Comparison of ENCODE assay signal across 23 cellular contexts in the genomic region with DNA sequence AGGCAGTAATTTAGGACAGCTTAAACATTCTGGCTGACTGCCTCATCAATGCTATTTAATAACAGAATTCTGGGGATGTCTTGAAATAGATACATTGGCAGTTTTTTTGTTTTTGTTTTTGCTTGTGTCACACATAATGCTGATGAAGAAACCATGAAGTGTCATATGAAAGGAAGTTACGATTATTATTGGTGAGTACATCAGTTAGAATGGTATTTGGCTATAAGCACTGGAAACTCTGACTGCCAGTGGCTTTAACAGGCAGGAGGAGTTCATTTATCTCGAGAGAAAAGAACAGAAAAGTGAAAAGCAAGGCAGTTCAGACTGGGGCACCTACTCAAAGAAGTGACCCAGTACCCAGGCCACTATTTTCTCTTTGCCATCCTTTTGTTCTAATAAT. TPM values are rescaled to one million over a fixed set of nuclear protein-coding genes. Genes with fewer than 3 reads are reported as not detected.
"Had no signal": no experiment of that assay in that cellular context is flagged by ENCODE, and none has a peak within 500 bp of the region (broad histone marks: within the 10 kb centered on the region; RNA-seq: fewer than 3 reads in every experiment).

No MANE protein-coding gene starts in this region.

- H3K4me1 Mint-ChIP-seq: immature natural killer cell had no signal

- H3K36me3 Mint-ChIP-seq: immature natural killer cell; naive thymus-derived CD8-positive, alpha-beta T cell had no signal

- H3K9me3 ChIP-seq: gastroesophageal sphincter, mucosa of descending colon, ovary, stomach, thoracic aorta had no signal

- H3K27me3 ChIP-seq: gastroesophageal sphincter, ovary, stomach had no signal

- H3K27ac Mint-ChIP-seq: progenitor cell of endocrine pancreas had no signal

- H3K27me3 Mint-ChIP-seq: progenitor cell of endocrine pancreas had no signal

- H3K9me3 Mint-ChIP-seq: immature natural killer cell; naive thymus-derived CD8-positive, alpha-beta T cell had no signal

- H3K27ac ChIP-seq: gastroesophageal sphincter, ovary, stomach, thoracic aorta had no signal

- H3K36me3 ChIP-seq: gastroesophageal sphincter, ovary, stomach, thoracic aorta had no signal

- H3K4me1 ChIP-seq: gastroesophageal sphincter, stomach had no signal

- H3K4me3 ChIP-seq: gastroesophageal sphincter, mucosa of descending colon, ovary, stomach, thoracic aorta had no signal

- H3K4me3 Mint-ChIP-seq: immature natural killer cell; naive thymus-derived CD8-positive, alpha-beta T cell had no signal

- ATAC-seq: esophagus mucosa; gastroesophageal sphincter; left cardiac atrium; left ventricle myocardium superior; mucosa of descending colon; naive thymus-derived CD8-positive, alpha-beta T cell; right cardiac atrium had no signal

- DNase-seq: effector memory CD4-positive, alpha-beta T cell; foreskin fibroblast; glutamatergic neuron; immature natural killer cell; kidney; left cardiac atrium; left ventricle myocardium superior; mucosa of descending colon; naive thymus-derived CD8-positive, alpha-beta T cell; ovary; right cardiac atrium; stimulated activated CD4-positive, alpha-beta T cell treated with anti-CD3 and anti-CD28 coated beads, Interleukin-4, amount 100 ng/mL, for 1 hour; stimulated activated CD8-positive, alpha-beta memory T cell treated with anti-CD3 and anti-CD28 coated beads, Interleukin-4, amount 100 ng/mL, for 48 hours; stimulated activated naive CD4-positive, alpha-beta T cell; stomach; substantia nigra; trophoblast cell had no signal

RNA-seq across cellular contexts. Expression of a gene that starts 22.4 kb away (rescaled TPM):
- total RNA-seq: esophagus mucosa, mesenteric fat pad, progenitor cell of endocrine pancreas had no signal
- polyA plus RNA-seq: immature natural killer cell, neural cell had no signal
